ENCODE assay signal across 22 cellular contexts in the genomic region with DNA sequence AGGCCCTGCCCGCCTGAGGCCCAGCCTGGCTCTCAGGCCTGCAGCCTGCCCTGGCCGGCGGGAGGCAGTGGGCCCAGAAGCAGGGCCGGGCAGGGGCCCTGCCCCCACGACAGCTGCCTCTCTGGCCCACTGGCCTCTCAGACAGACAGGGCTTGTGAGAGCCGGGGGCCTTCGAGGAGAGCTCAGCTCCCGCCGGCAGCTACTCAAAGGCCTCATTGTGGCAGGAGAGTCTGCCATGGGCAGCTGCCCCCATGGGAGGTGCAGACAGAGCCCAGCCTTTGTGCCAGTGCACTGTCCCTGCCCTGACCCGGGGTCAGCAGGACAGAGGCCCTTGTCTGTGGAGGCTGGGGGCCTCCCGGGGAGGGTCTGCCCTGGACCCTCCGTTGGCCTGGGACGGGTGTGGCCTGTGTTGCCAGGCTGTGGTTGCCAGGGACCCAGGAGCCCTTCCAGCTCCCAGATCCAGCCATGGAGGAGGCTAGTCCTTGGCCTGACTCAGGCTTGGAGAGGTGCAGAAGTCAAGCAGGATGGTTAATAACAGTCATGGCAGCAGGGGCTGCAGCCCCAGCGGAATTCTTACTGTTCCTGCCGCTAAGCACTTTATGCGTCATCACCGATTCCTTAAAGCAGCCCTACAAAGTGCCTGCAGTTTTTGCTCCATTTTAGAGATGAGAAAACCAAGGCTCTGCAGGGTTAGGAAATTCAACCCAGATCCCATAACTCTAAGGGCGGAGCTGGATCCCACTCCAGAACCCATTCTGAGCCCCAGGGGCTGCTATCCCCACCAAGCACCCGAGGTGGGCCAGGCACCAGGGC. TPM values are rescaled to one million over a fixed set of nuclear protein-coding genes. Genes with fewer than 3 reads are reported as not detected.
DNase-seq lines count a peak whose midpoint lies in the region; ATAC-seq, FAIRE-seq and TF ChIP-seq lines count a peak whose summit lies in the region.
"Had no signal": no experiment of that assay in that cellular context is flagged by ENCODE, and none has a peak within 500 bp of the region (broad histone marks: within the 10 kb centered on the region; RNA-seq: fewer than 3 reads in every experiment).

No MANE protein-coding gene starts in this region.

- H3K4me1 ChIP-seq in GM23338 (ENCODE audit: insufficient read depth) (peaks cover 2% of the 10 kb centered on the region; the same call in 1 of the 2 replicates), K562 (replicated peaks in 1 of 2; ENCODE audit: control insufficient read depth in 2 of 2, insufficient read depth in 2 of 2, low read length in 2 of 2) (peaks cover 0 to 33% of the 10 kb centered on the region in 2 experiments; a peak in 2 of 5 replicates), small intestine (ENCODE audit: control insufficient read depth in 2 of 2, insufficient read depth in 1 of 2, low read depth in 1 of 2, low read length in 1 of 2) (no peaks in the 10 kb centered on the region)

- no peak for TF ChIP-seq POLR2A in K562 (conservative IDR thresholded peaks at IDR 0.05)

- H3K27ac ChIP-seq in GM23338 (ENCODE audit: low read depth): no peak overlapping the region
- H3K27ac ChIP-seq in K562 (ENCODE audit: extremely low read depth, low read depth, low read length): no peak overlapping the region
- H3K27ac ChIP-seq in small intestine (ENCODE audit: low read depth in 1 of 2, low read length in 1 of 2): no peak overlapping the region

- no peak for DNase-seq in GM23338 (ENCODE audit: low spot score)
- no peak for DNase-seq in K562 (ENCODE audit: extremely low read depth in 1 of 4, low spot score in 3 of 4)
- no peak for DNase-seq in left lobe of liver (ENCODE audit: low spot score)
- peak; percentile 81 for DNase-seq in sciatic nerve (ENCODE audit: low spot score)
- no peak for DNase-seq in stimulated activated CD4-positive, alpha-beta T cell treated with anti-CD3 and anti-CD28 coated beads, Interleukin-12 subunit alpha, Interleukin-12 subunit beta, amount 100 ng/mL, for 4 hours
- DNase-seq in MV-4-11 (lab: John Stamatoyannopoulos, UW): no peak
- no peak for DNase-seq in small intestine
- DNase-seq: activated naive CD4-positive, alpha-beta T cell treated with Interleukin-2 at 50 U/mL for 16 hours; AML-193; DMS153; HCEC 1CT; KBM-7; naive B cell; NCI-H1694 treated with DMSO at 0.1 percent for 48 hours; NCI-H526 treated with DMSO at 0.1 percent for 48 hours; PC-3 had no signal

- H2AFZ ChIP-seq in GM23338: no peak overlapping the region
- H2AFZ ChIP-seq in K562 (ENCODE audit: low read depth, low read length): no peak overlapping the region

- H3F3A ChIP-seq in GM23338 (replicated peaks; ENCODE audit: low read depth): 0 out of 2 replicates have a peak, but pooled peaks cover 2% of the 10 kb centered on the region

- no peaks in the 10 kb centered on the region for H3K36me3 Mint-ChIP-seq in GM23338 (ENCODE audit: low read depth)
- H3K36me3 Mint-ChIP-seq: naive B cell had no signal

- no peaks in the 10 kb centered on the region for H3K9me2 ChIP-seq in GM23338 (ENCODE audit: insufficient read depth)

- no peak overlapping the region for H3K27ac Mint-ChIP-seq in GM23338

- FAIRE-seq in K562 (lab: Jason Lieb, UNC): no peak
- FAIRE-seq in small intestine (lab: Jason Lieb, UNC): no peak
- FAIRE-seq: bronchial epithelial cell, endometrium had no signal

- peak; percentile 24; the same call in 2 of the 3 replicates for ATAC-seq in GM23338
- ATAC-seq in K562: no peak
- ATAC-seq in left lobe of liver: peak; percentile 16
- ATAC-seq in sciatic nerve: peak; percentile 79
- no peak for ATAC-seq in GM21528 (IDR thresholded peaks at IDR 0.05; ENCODE audit: low FRiP score, unreplicated experiment)
- ATAC-seq: activated CD4-positive, CD25-positive, alpha-beta regulatory T cell treated with anti-CD3 and anti-CD28 coated beads, Interleukin-2, amount 50 U/mL, for 24 hours; PC-3 had no signal

- H3K4me3 Mint-ChIP-seq in GM23338: no peak overlapping the region
- H3K4me3 Mint-ChIP-seq: naive B cell had no signal

- H3K4me3 ChIP-seq in GM23338 (no peak overlapping the region), K562 (no peak overlapping the region), small intestine (ENCODE audit: low read depth in 1 of 2, low read length in 2 of 2) (no peak overlapping the region)
- H3K4me3 ChIP-seq: smooth muscle cell had no signal

- H3K4me2 ChIP-seq in GM23338: no peak overlapping the region
- no peak overlapping the region for H3K4me2 ChIP-seq in K562 (ENCODE audit: insufficient read depth, low read length)
- H3K4me2 ChIP-seq: smooth muscle cell had no signal

- no peak overlapping the region for H3K9ac ChIP-seq in K562 (ENCODE audit: insufficient read depth in 1 of 2, low read depth in 2 of 2, low read length in 2 of 2)

- no peak for TF ChIP-seq RAD21 in K562 (CRISPR knock-in tag; conservative IDR thresholded peaks at IDR 0.05 in 1 of 2, IDR thresholded peaks at IDR 0.05 in 1 of 2)

- peaks cover 91% of the 10 kb centered on the region for H3K27me3 ChIP-seq in GM23338 (ENCODE audit: insufficient read depth)
- H3K27me3 ChIP-seq in K562 (ENCODE audit: control insufficient read depth in 2 of 2, insufficient read depth in 2 of 2, low read length in 2 of 2): no peaks in the 10 kb centered on the region
- H3K27me3 ChIP-seq in small intestine (ENCODE audit: control insufficient read depth in 2 of 2, insufficient read depth in 2 of 2, low read length in 2 of 2): no peaks in the 10 kb centered on the region

- POLR2A ChIA-PET in K562 (lab: Yijun Ruan, JAX): interaction anchor here (0.5 to 1.5 kb wide), 6 partner anchors 9 to 100 kb away, joined by 3 to 5 read pairs (median 3); no protein-coding TSS in a partner anchor

- no peaks in the 10 kb centered on the region for H3K79me2 ChIP-seq in GM23338 (replicated peaks; ENCODE audit: insufficient read depth)
- H3K79me2 ChIP-seq in K562 (ENCODE audit: control insufficient read depth, insufficient read depth, low read length): no peaks in the 10 kb centered on the region

- peaks cover 41% of the 10 kb centered on the region for H3K27me3 Mint-ChIP-seq in GM23338 (ENCODE audit: insufficient read depth, low read depth, poor library complexity)

- no peaks in the 10 kb centered on the region for H3K36me3 ChIP-seq in GM23338 (ENCODE audit: insufficient read depth)
- no peaks in the 10 kb centered on the region for H3K36me3 ChIP-seq in K562 (ENCODE audit: control insufficient read depth, insufficient read depth, low read length)
- H3K36me3 ChIP-seq in small intestine (ENCODE audit: control insufficient read depth in 2 of 2, insufficient read depth in 2 of 2, low read length in 2 of 2): no peaks in the 10 kb centered on the region

- TF ChIP-seq CTCF in GM23338 (conservative IDR thresholded peaks at IDR 0.05; ENCODE audit: low read depth in 2 of 2) (no peak), K562 (IDR thresholded peaks at IDR 0.05 in 2 of 3, conservative IDR thresholded peaks at IDR 0.05 in 1 of 3; ENCODE audit: insufficient read depth in 2 of 3, low read depth in 1 of 3, low read length in 3 of 3) (no peak)

- peaks cover 9% of the 10 kb centered on the region for H3K4me1 Mint-ChIP-seq in GM23338

- no peaks in the 10 kb centered on the region for H3K9me1 ChIP-seq in K562 (ENCODE audit: control insufficient read depth, insufficient read depth, low read length)

- CTCF ChIA-PET in K562 (lab: Yijun Ruan, JAX; ENCODE audit: low intra/inter-chr PET ratio): no interaction called here

- intact Hi-C loops in K562 (cut with micrococcal nuclease) (no loop called here), sciatic nerve (cut with DNase I) (no loop called here)

- in situ Hi-C loops in K562 (cut with MboI): no loop called here

- H4K20me1 ChIP-seq in GM23338 (replicated peaks; ENCODE audit: insufficient read depth): peaks cover 8% of the 10 kb centered on the region; the same call in 1 of the 2 replicates
- peaks cover 35% of the 10 kb centered on the region for H4K20me1 ChIP-seq in K562 (replicated peaks; ENCODE audit: control insufficient read depth, insufficient read depth, low read length)

- BruUV-seq in K562 (replicated peaks; lab: Mats Ljungman, UMichigan): no TSS peak

- H3K9me3 ChIP-seq in K562 (replicated peaks; ENCODE audit: control insufficient read depth, insufficient read depth, low read depth, low read length) (no peaks in the 10 kb centered on the region), small intestine (ENCODE audit: control insufficient read depth, low read depth) (no peaks in the 10 kb centered on the region)

- no peak for TF ChIP-seq EP300 in K562 (IDR thresholded peaks at IDR 0.05; ENCODE audit: low read length)

- H3K9me3 Mint-ChIP-seq in GM23338: no peaks in the 10 kb centered on the region
- H3K9me3 Mint-ChIP-seq: naive B cell had no signal

- 58% methylated on average over 17 of the region's 19 CpGs for WGBS in K562 (ENCODE audit: insufficient coverage, low coverage, missing lambda C conversion rate)
- WGBS in small intestine, 3 donors: 81 to 86% (median 84%) methylated on average over 17 to 19 of the region's 19 CpGs

TF ChIP-seq in GM23338, 12 proteins besides CTCF, POLR2A, EP300 and RAD21 (continues in another document):
- no peak for TF ChIP-seq NANOG (IDR thresholded peaks at IDR 0.05; ENCODE audit: borderline replicate concordance)
- no peak for TF ChIP-seq STAT1 (IDR thresholded peaks at IDR 0.05; ENCODE audit: unreplicated experiment)

RNA-seq across cellular contexts. Expression of a gene that starts 12.5 kb away (rescaled TPM):
- 0.54 and 1.1 TPM in 2 replicates for total RNA-seq in GM23338 (2014; rRNA removed; shearing (Covaris generic))
- polyA plus RNA-seq in GM23338 (2016; fragmentation: Nextera tagmentation; extraction: Ambion mirVana): 0.40 and 0.76 TPM in 2 replicates
- total RNA-seq in K562 (2011; cell fraction: chromatin; rRNA removed; ENCODE audit: low replicate concordance): not detected in 2 replicates
- total RNA-seq in K562 (2011; cell fraction: nucleolus; rRNA removed): not detected in 2 replicates
- not detected in 2 replicates for total RNA-seq in K562 (2011; cell fraction: nucleoplasm; rRNA removed)
- total RNA-seq in K562 (2014; rRNA removed): not detected in 2 replicates
- not detected in 2 replicates for total RNA-seq in K562 (2014; rRNA removed; fragmentation: Illumina TruSeq; extraction: Trizol)
- not detected in 2 replicates for total RNA-seq in K562 (2015; rRNA removed; fragmentation: Illumina TruSeq; extraction: Trizol)
- total RNA-seq in K562 (2021): not detected in 2 replicates
- not detected in 2 replicates for polyA plus RNA-seq in K562 (2011; rRNA removed)
- polyA plus RNA-seq in K562 (2011; cell fraction: cytosol; rRNA removed): not detected in 2 replicates
- polyA plus RNA-seq in K562 (2011; cell fraction: nucleus; rRNA removed): not detected in 2 replicates
- 0.14 and 0.75 TPM in 2 replicates for polyA plus RNA-seq in K562 (2012)
- polyA plus RNA-seq in K562 (2014; fragmentation: Illumina TruSeq; extraction: Trizol): not detected in 2 replicates
- not detected for polyA plus RNA-seq in K562 (2014; fragmentation: Nextera tagmentation; extraction: Ambion mirVana)
- polyA plus RNA-seq in K562 (2014; rRNA removed): not detected in 2 replicates
- not detected in 2 replicates for polyA minus RNA-seq in K562 (2011; rRNA and poly(A)+ RNA removed)
- not detected in 2 replicates for polyA minus RNA-seq in K562 (2011; cell fraction: cytosol; rRNA and poly(A)+ RNA removed)
- polyA minus RNA-seq in K562 (2011; cell fraction: nucleus; rRNA and poly(A)+ RNA removed): not detected in 2 replicates
- total RNA-seq in left lobe of liver: not detected
- 3.5 TPM for total RNA-seq in sciatic nerve
- under 1 TPM in 1 of 3 donors, not detected in 2; 0.43 TPM for polyA plus RNA-seq in small intestine
- total RNA-seq: PC-3; T-helper 1 cell treated with Interleukin-12 subunit alpha and Interleukin-12 subunit beta and Interleukin-4 antibody, amounts not matched to agents 30 ng/mL and 1 ng/mL, for 36 hours had no signal

Comparison
In these comparisons a context has a peak if more than half of its experiments do, and no peak if none do; other contexts are left out.
1. ATAC-seq: peak in GM23338 (single experiment), left lobe of liver (single experiment) and sciatic nerve (single experiment); none in K562 (single experiment) and GM21528 (single experiment).